8 cellular contexts compared by ENCODE assay signal in the genomic region with DNA sequence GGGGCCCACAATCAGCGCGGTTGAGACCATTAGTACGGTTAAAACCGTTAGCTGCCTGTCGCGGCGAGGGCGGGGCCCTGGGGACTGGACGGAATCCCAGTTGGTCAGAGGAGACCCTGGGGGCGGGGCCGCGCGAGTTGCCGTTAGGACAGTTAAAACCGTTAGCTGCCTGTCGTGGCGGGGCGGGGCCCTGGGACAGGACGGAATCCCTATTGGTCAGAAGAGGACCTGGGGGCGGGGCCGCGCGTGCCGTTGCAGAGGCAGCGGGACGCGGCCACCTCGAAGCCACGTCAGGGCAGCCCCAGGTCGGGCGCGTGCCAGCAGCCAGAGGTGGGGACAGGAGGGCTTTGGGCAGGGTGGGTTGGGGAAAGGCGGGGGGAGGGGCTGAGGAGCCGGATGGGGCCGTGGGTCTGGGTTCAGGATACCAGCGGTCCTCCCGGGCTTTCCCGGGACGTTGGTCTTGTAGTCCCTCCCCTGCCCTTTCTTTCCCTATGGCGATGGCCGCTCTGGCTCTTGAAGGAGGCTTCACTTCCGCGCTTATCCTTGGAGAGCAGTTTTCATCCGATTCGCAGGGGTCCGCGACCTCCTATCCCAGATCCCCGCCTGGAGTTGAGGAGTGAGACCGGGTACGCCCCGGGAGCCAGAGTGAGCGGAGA. TPM values are rescaled to one million over a fixed set of nuclear protein-coding genes. Genes with fewer than 3 reads are reported as not detected.
DNase-seq lines count a peak whose midpoint lies in the region; ATAC-seq and TF ChIP-seq lines count a peak whose summit lies in the region.

No MANE protein-coding gene starts in this region.

- H3K27me3 ChIP-seq in BJ (ENCODE audit: control insufficient read depth, insufficient read depth, low read length) (no peaks in the 10 kb centered on the region), adrenal gland (no peaks in the 10 kb centered on the region)

- TF ChIP-seq CTCF in BJ (IDR thresholded peaks at IDR 0.05; ENCODE audit: insufficient read depth, low read depth, low read length) (no peak), adrenal gland (IDR thresholded peaks at IDR 0.05) (no peak)

- peak in 1 of 2 donors; percentile 81 for TF ChIP-seq POLR2A in adrenal gland (IDR thresholded peaks at IDR 0.05)

- DNase-seq in BJ (ENCODE audit: low read depth) (no peak), adrenal gland (peak; percentile 96 to 100 (median 99)), head of caudate nucleus (peak; percentile 3 to 77 (median 48)), posterior cingulate gyrus (peak in 9 of 10 donors; percentile 16 to 93 (median 67)), GDM1 (lab: John Stamatoyannopoulos, UW) (no peak), ACHN (no peak)

- 20 to 45% (median 39%) methylated on average over 39 to 52 of the region's 52 CpGs for WGBS in adrenal gland, 4 donors

- no peaks in the 10 kb centered on the region for H3K36me3 ChIP-seq in BJ (ENCODE audit: control insufficient read depth, insufficient read depth, low read length)
- no peaks in the 10 kb centered on the region for H3K36me3 ChIP-seq in adrenal gland (replicated peaks in 1 of 2)

- intact Hi-C loops in adrenal gland (cut with DNase I) = no loop called here
- intact Hi-C loops in head of caudate nucleus (cut with DNase I) = no loop called here
- intact Hi-C loops in posterior cingulate gyrus (cut with DNase I) = no loop called here

- H3K4me3 ChIP-seq in BJ (ENCODE audit: low read depth, low read length) (peak overlapping the region; percentile 42), adrenal gland (peak overlapping the region in 2 of 4 donors; percentile 15 to 45)

- POLR2A ChIA-PET in BJ (lab: Charles Lee) = no interaction called here

- in situ Hi-C loops in ACHN (cut with HindIII; ENCODE audit: low pct_ligation_motif_present, low pct_unique_long_range_greater_than_20kb, low sequenced_read_pairs) = no loop called here

- CTCF ChIA-PET in BJ (lab: Yijun Ruan, JAX) = interaction anchor here (0.7 kb wide), 1 partner anchor 29 kb away, joined by 3 read pairs; no protein-coding TSS in a partner anchor

- ATAC-seq in HG02852 (IDR thresholded peaks at IDR 0.05; ENCODE audit: unreplicated experiment) (no peak), HG03457 (IDR thresholded peaks at IDR 0.05; ENCODE audit: unreplicated experiment) (no peak)

- peak overlapping the region in 3 of 5 donors; percentile 79 to 89 (median 80) for H3K27ac ChIP-seq in adrenal gland

- H3K4me1 ChIP-seq in adrenal gland (replicated peaks in 1 of 2) = peaks cover 9 to 10% of the 10 kb centered on the region in 2 donors

- H3K9me3 ChIP-seq in adrenal gland (replicated peaks in 1 of 3) = no peaks in the 10 kb centered on the region

RNA-seq across cellular contexts. Expression of gene KLHDC8B, which starts 28.0 kb away (rescaled TPM):
- polyA plus RNA-seq in BJ (2011; rRNA removed) = 33.8 and 47.8 TPM in 2 replicates
- polyA minus RNA-seq in BJ (2011; rRNA and poly(A)+ RNA removed) = 18.6 and 23.2 TPM in 2 replicates
- total RNA-seq in adrenal gland = 100 to 1,000 TPM; 195 to 501 (median 247) TPM
- polyA plus RNA-seq in adrenal gland = 100 to 1,000 TPM; 127 to 226 (median 171) TPM

RNA-seq across cellular contexts. Expression of gene CCDC71, which starts 33.2 kb away (rescaled TPM):
- polyA plus RNA-seq in BJ (2011; rRNA removed) (23.1 and 33.3 TPM in 2 replicates), adrenal gland (10 to 100 TPM; 13.4 to 17.7 (median 15.7) TPM)
- 30.9 and 49.3 TPM in 2 replicates for polyA minus RNA-seq in BJ (2011; rRNA and poly(A)+ RNA removed)
- 10 to 100 TPM; 23.5 to 46.4 (median 33.9) TPM for total RNA-seq in adrenal gland

Comparison
In these comparisons a context has a peak if more than half of its experiments do, and no peak if none do; other contexts are left out.
1. DNase-seq: peak in adrenal gland (7 of 7), head of caudate nucleus (42 of 42) and posterior cingulate gyrus (9 of 10); none in BJ (single experiment), GDM1 (single experiment) and ACHN (single experiment).